In genomic region chr18:63158676-63159291, GRCh38 we compare ENCODE assay signal across 9 cellular contexts.
DNase-seq lines count a peak whose midpoint lies in the region; ATAC-seq, FAIRE-seq and TF ChIP-seq lines count a peak whose summit lies in the region.
"Had no signal": no experiment of that assay in that cellular context is flagged by ENCODE, and none has a peak within 500 bp of the region (broad histone marks: within the 10 kb centered on the region; RNA-seq: fewer than 3 reads in every experiment).

No MANE protein-coding gene starts in this region.

- peaks cover 100% of the 10 kb centered on the region for H3K4me1 Mint-ChIP-seq in activated T-cell treated with anti-CD3 and anti-CD28 coated beads, Interleukin-2, amount 50 U/mL, for 24 hours (ENCODE audit: low read depth)

- H3K9ac ChIP-seq in OCI-LY1 (ENCODE audit: low read length): peak overlapping the region; percentile 87
- peak overlapping the region; percentile 97 for H3K9ac ChIP-seq in GM12878 (ENCODE audit: control insufficient read depth, insufficient read depth, low read length)

- no TSS peak for BruUV-seq in GM12878 (replicated peaks; lab: Mats Ljungman, UMichigan)

- peak overlapping the region; percentile 100 for H3K27ac Mint-ChIP-seq in activated T-cell treated with anti-CD3 and anti-CD28 coated beads, Interleukin-2, amount 50 U/mL, for 24 hours

- TF ChIP-seq POLR2A in GM12878 (IDR thresholded peaks at IDR 0.05; ENCODE audit: low read depth, low read length) (peak; percentile 71), transverse colon (IDR thresholded peaks at IDR 0.05) (no peak)

- peak; percentile 26; the same call in 1 of the 2 replicates for TF ChIP-seq RAD21 in GM12878 (IDR thresholded peaks at IDR 0.05; ENCODE audit: insufficient read depth, low read depth, low read length)

- in situ Hi-C loops in GM12878 (cut with MboI): no loop called here
- in situ Hi-C loops in transverse colon (cut with MboI; ENCODE audit: low pct_ligation_motif_present in 1 of 4, low pct_unique_long_range_greater_than_20kb in 1 of 4, low sequenced_read_pairs in 3 of 4): no loop called here

- no peak overlapping the region for H2AFZ ChIP-seq in OCI-LY1 (ENCODE audit: low read length)
- no peak overlapping the region for H2AFZ ChIP-seq in GM12878 (ENCODE audit: control insufficient read depth, low read depth, low read length)

- CTCF ChIA-PET in GM12878 (lab: Yijun Ruan, JAX): interaction anchor here (0.7 to 18.1 kb wide), 11 partner anchors 21 to 164 kb away, joined by 3 to 416 read pairs (median 3); no protein-coding TSS in a partner anchor

- H3K27me3 ChIP-seq in OCI-LY1 (ENCODE audit: insufficient read depth, low read length) (no peaks in the 10 kb centered on the region), GM12878 (replicated peaks in 1 of 2; ENCODE audit: control insufficient read depth in 2 of 2, insufficient read depth in 2 of 2, low read length in 1 of 2) (no peaks in the 10 kb centered on the region), transverse colon (no peaks in the 10 kb centered on the region)

- H3K27me3 Mint-ChIP-seq in activated T-cell treated with anti-CD3 and anti-CD28 coated beads, Interleukin-2, amount 50 U/mL, for 24 hours: no peaks in the 10 kb centered on the region

- H3K9me3 ChIP-seq in OCI-LY1 (ENCODE audit: low read length): no peaks in the 10 kb centered on the region
- no peaks in the 10 kb centered on the region for H3K9me3 ChIP-seq in GM12878 (replicated peaks; ENCODE audit: control insufficient read depth, insufficient read depth, low read length)
- H3K9me3 ChIP-seq in transverse colon: no peaks in the 10 kb centered on the region
- H3K9me3 ChIP-seq: A549 had no signal

- intact Hi-C loops in GM12878 (cut with micrococcal nuclease; ENCODE audit: unreplicated experiment) (loop anchor here (1.0 to 5.0 kb wide), 2 partner anchors 34 to 160 kb away; no protein-coding TSS in a partner anchor), transverse colon (cut with DNase I; ENCODE audit: low total_unique reads) (no loop called here)

- H3K36me3 Mint-ChIP-seq in activated T-cell treated with anti-CD3 and anti-CD28 coated beads, Interleukin-2, amount 50 U/mL, for 24 hours (ENCODE audit: low read depth): peaks cover 31% of the 10 kb centered on the region

- TF ChIP-seq CTCF in OCI-LY1 (IDR thresholded peaks at IDR 0.05; ENCODE audit: low read length) (peak; percentile 48; the same call in 1 of the 2 replicates), GM12878 (IDR thresholded peaks at IDR 0.05 in 2 of 3, conservative IDR thresholded peaks at IDR 0.05 in 1 of 3; ENCODE audit: control insufficient read depth in 2 of 3, extremely low read depth in 1 of 3, insufficient read depth in 1 of 3, low read depth in 3 of 3, low read length in 3 of 3) (peak in 2 of 3 experiments; percentile 17 to 22; a peak in 1 of 6 replicates), transverse colon (IDR thresholded peaks at IDR 0.05) (no peak)

- H3K4me1 ChIP-seq in OCI-LY1 (ENCODE audit: insufficient read depth, low read length, severe bottlenecking): peaks cover 99% of the 10 kb centered on the region
- H3K4me1 ChIP-seq in GM12878 (ENCODE audit: control insufficient read depth, insufficient read depth, low read length): peaks cover 79% of the 10 kb centered on the region
- H3K4me1 ChIP-seq in transverse colon: peaks cover 35 to 80% (median 53%) of the 10 kb centered on the region in 4 donors

- no peaks in the 10 kb centered on the region for H3K9me2 ChIP-seq in OCI-LY1 (ENCODE audit: low read depth, low read length)

- RAD21 ChIA-PET in GM12878 (lab: Charles Lee; ENCODE audit: unreplicated experiment): interaction anchor here (0.5 to 14.5 kb wide), 15 partner anchors 14 to 271 kb away, joined by 3 to 463 read pairs (median 4); partner anchors contain the start of gene BCL2

- peak overlapping the region; percentile 75 for H3K4me3 Mint-ChIP-seq in activated T-cell treated with anti-CD3 and anti-CD28 coated beads, Interleukin-2, amount 50 U/mL, for 24 hours

- peak; percentile 44 for FAIRE-seq in GM12878 (lab: Jason Lieb, UNC)
- FAIRE-seq: A549 had no signal

- peak overlapping the region; percentile 61 for H3K4me3 ChIP-seq in OCI-LY1 (ENCODE audit: low read depth, low read length, poor library complexity, severe bottlenecking)
- peak overlapping the region; percentile 76 for H3K4me3 ChIP-seq in GM12878
- no peak overlapping the region for H3K4me3 ChIP-seq in transverse colon
- H3K4me3 ChIP-seq: A549 had no signal

- peak overlapping the region; percentile 74 for H3K4me2 ChIP-seq in OCI-LY1 (ENCODE audit: low read length)
- H3K4me2 ChIP-seq in GM12878 (ENCODE audit: control insufficient read depth, insufficient read depth): peak overlapping the region; percentile 99
- H3K4me2 ChIP-seq: A549 had no signal

- H4K20me1 ChIP-seq in OCI-LY1 (ENCODE audit: insufficient read depth, low read length) (no peaks in the 10 kb centered on the region), GM12878 (ENCODE audit: control insufficient read depth, insufficient read depth) (no peaks in the 10 kb centered on the region)

- peaks cover 72% of the 10 kb centered on the region for H3K36me3 ChIP-seq in OCI-LY1 (ENCODE audit: insufficient read depth, low read length)
- H3K36me3 ChIP-seq in GM12878 (ENCODE audit: control insufficient read depth in 2 of 2, insufficient read depth in 2 of 2, low read length in 1 of 2): peaks cover 0 to 1% of the 10 kb centered on the region in 2 experiments; a peak in 1 of 4 replicates
- no peaks in the 10 kb centered on the region for H3K36me3 ChIP-seq in transverse colon

- peak; percentile 69 for DNase-seq in activated T-cell treated with anti-CD3 and anti-CD28 coated beads, Interleukin-2, amount 50 U/mL, for 24 hours
- DNase-seq in activated T-cell treated with anti-CD3 and anti-CD28 coated beads for 4 hours (no peak), GM12878 (ENCODE audit: low read depth, low spot score) (peak; percentile 92), transverse colon (no peak), Kasumi-1 (lab: John Stamatoyannopoulos, UW) (no peak), NCI-H526 treated with DMSO at 0.1 percent for 48 hours (lab: John Stamatoyannopoulos, UW) (no peak)
- DNase-seq in central memory CD4-positive, alpha-beta T cell: no peak

- H3K27ac ChIP-seq in OCI-LY1 (ENCODE audit: low read depth, low read length, poor library complexity, severe bottlenecking) (peak overlapping the region; percentile 99), GM12878 (ENCODE audit: control insufficient read depth, insufficient read depth) (peak overlapping the region; percentile 100), transverse colon (peak overlapping the region; percentile 73 to 85 (median 76))
- H3K27ac ChIP-seq: A549 had no signal

- ATAC-seq in GM12878: peak; percentile 32
- ATAC-seq: A549 had no signal

- SMC1A ChIA-PET in GM12878 (lab: Charles Lee; ENCODE audit: uncharacterized antibody, unreplicated experiment): interaction anchor here (0.9 to 13.4 kb wide), 18 partner anchors 15 to 166 kb away, joined by 3 to 453 read pairs (median 5); partner anchors contain the start of gene BCL2

- H3K79me2 ChIP-seq in OCI-LY1 (ENCODE audit: insufficient read depth, low read length): peaks cover 76% of the 10 kb centered on the region
- peaks cover 81% of the 10 kb centered on the region for H3K79me2 ChIP-seq in GM12878 (ENCODE audit: control insufficient read depth, insufficient read depth, low read length)

- TF ChIP-seq EP300 in GM12878 (IDR thresholded peaks at IDR 0.05; ENCODE audit: borderline replicate concordance in 1 of 2, control insufficient read depth in 1 of 2, low read depth in 2 of 2, low read length in 2 of 2): peak; percentile 86 to 92; a peak in 3 of 4 replicates
- TF ChIP-seq EP300 in transverse colon (IDR thresholded peaks at IDR 0.05; ENCODE audit: low read depth): no peak

- POLR2A ChIA-PET in GM12878 (lab: Charles Lee): interaction anchor here (0.7 to 11.7 kb wide), 9 partner anchors 14 to 165 kb away, joined by 3 to 278 read pairs (median 4); partner anchors contain the start of gene BCL2

- peaks cover 23% of the 10 kb centered on the region for H3F3A ChIP-seq in OCI-LY1 (ENCODE audit: insufficient read depth, low read length)

- WGBS in GM12878 (ENCODE audit: insufficient coverage, insufficient replicate concordance, low lambda C conversion rate, missing lambda C conversion rate): under 1% methylated on average over 6 of the region's 6 CpGs
- 68 to 72% methylated on average over 6 of the region's 6 CpGs for WGBS in transverse colon (ENCODE audit: low coverage in 1 of 2), 2 donors

- peaks cover 8% of the 10 kb centered on the region for H3K9me3 Mint-ChIP-seq in activated T-cell treated with anti-CD3 and anti-CD28 coated beads, Interleukin-2, amount 50 U/mL, for 24 hours

TF ChIP-seq in GM12878, 131 proteins besides CTCF, POLR2A, EP300 and RAD21 (continues in another document):
- TF ChIP-seq NR2C1 (IDR thresholded peaks at IDR 0.05) (no peak), ZNF622 (IDR thresholded peaks at IDR 0.05) (no peak), PRDM15 (CRISPR knock-in tag; IDR thresholded peaks at IDR 0.05) (no peak), RAD51 (IDR thresholded peaks at IDR 0.05) (no peak), FOXK2 (IDR thresholded peaks at IDR 0.05) (no peak)

Comparison
In these comparisons a context has a peak if more than half of its experiments do, and no peak if none do; other contexts are left out.
1. DNase-seq: peak in activated T-cell treated with anti-CD3 and anti-CD28 coated beads, Interleukin-2, amount 50 U/mL, for 24 hours (single experiment) and GM12878 (single experiment); none in activated T-cell treated with anti-CD3 and anti-CD28 coated beads for 4 hours (single experiment), transverse colon (single experiment), Kasumi-1 (0 of 2), central memory CD4-positive, alpha-beta T cell (single experiment) and NCI-H526 treated with DMSO at 0.1 percent for 48 hours (single experiment).
2. H3K4me3 ChIP-seq: peak in OCI-LY1 (single experiment) and GM12878 (single experiment); none in transverse colon (0 of 4).
3. CTCF ChIP-seq: peak in OCI-LY1 (single experiment) and GM12878 (2 of 3); none in transverse colon (0 of 5).
4. Peak in every context shown above with its lines, with median percentiles within 50 percentile points of each other: H3K27ac ChIP-seq.